8 cellular contexts compared by ENCODE assay signal in the genomic region with DNA sequence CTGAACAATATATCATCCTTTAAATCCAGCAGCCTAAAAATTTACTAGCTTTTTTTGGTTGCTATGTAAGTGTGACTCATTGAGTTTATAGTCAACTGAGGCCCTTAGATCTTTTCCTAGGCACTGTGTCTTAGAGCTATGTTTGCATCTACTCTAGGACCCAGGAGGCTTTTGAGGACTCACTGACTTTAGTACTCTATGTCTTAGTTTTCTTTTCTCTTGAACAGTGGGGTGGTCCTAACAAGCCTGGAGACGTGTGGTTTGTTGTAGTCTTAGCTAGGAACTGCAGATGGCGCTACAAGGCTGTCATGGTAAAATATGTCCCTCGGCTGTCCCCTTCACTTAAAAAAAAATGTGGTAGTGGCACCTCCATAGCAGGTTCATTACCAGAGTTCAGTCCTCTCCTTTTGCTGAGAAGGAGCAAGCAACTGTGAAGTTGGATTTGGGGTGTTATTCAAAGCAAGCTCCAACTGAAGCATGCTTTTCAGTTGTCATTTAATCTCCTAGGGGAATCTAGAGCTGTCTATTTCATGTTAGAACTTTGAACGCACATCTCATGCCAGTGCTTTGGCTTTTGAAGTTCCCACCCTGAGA. TPM values are rescaled to one million over a fixed set of nuclear protein-coding genes. Genes with fewer than 3 reads are reported as not detected.
A peak's percentile ranks its signal among the peaks of the same experiment; 100 is the strongest.
DNase-seq lines count a peak whose midpoint lies in the region; ATAC-seq and TF ChIP-seq lines count a peak whose summit lies in the region.

No MANE protein-coding gene starts in this region.

- H3K27me3 ChIP-seq in H7 (ENCODE audit: control insufficient read depth, insufficient read depth, low read length): no peaks in the 10 kb centered on the region; the same call in 1 of the 2 replicates
- peaks cover 0 to 26% of the 10 kb centered on the region in 2 donors for H3K27me3 ChIP-seq in left lung
- H3K27me3 ChIP-seq in tibial artery: peaks cover 0 to 18% of the 10 kb centered on the region in 2 donors

- H3K36me3 Mint-ChIP-seq in T-helper 17 cell (ENCODE audit: low read depth) (peaks cover 2% of the 10 kb centered on the region), chondrocyte (ENCODE audit: low read depth) (no peaks in the 10 kb centered on the region)

- H3K9me3 Mint-ChIP-seq in chondrocyte (ENCODE audit: low read depth): no peaks in the 10 kb centered on the region

- H3K4me3 ChIP-seq in H7 (ENCODE audit: insufficient read depth, low read depth, low read length): no peak overlapping the region
- H3K4me3 ChIP-seq in left lung: no peak overlapping the region
- H3K4me3 ChIP-seq in tibial artery: no peak overlapping the region

- ATAC-seq in T-helper 17 cell (peak; percentile 94), left lung (peak; percentile 96), HG03457 (IDR thresholded peaks at IDR 0.05; ENCODE audit: unreplicated experiment) (no peak)

- DNase-seq in Caki2 (ENCODE audit: low read depth): peak; percentile 78
- peak; percentile 81 for DNase-seq in H7
- DNase-seq in NCI-H2081 treated with DMSO at 0.1 percent for 48 hours (lab: John Stamatoyannopoulos, UW): peak; percentile 28
- DNase-seq in T-helper 17 cell: no peak
- no peak for DNase-seq in chondrocyte (ENCODE audit: low spot score)
- DNase-seq in left lung: no peak
- DNase-seq in tibial artery: peak; percentile 54 to 60

- no peaks in the 10 kb centered on the region for H3K9me3 ChIP-seq in T-helper 17 cell (ENCODE audit: control insufficient read depth, low read length, poor library complexity, severe bottlenecking)
- H3K9me3 ChIP-seq in left lung: no peaks in the 10 kb centered on the region
- no peaks in the 10 kb centered on the region for H3K9me3 ChIP-seq in tibial artery

- H3K36me3 ChIP-seq in H7 (replicated peaks; ENCODE audit: control insufficient read depth, insufficient read depth, low read length): no peaks in the 10 kb centered on the region
- no peaks in the 10 kb centered on the region for H3K36me3 ChIP-seq in left lung
- H3K36me3 ChIP-seq in tibial artery: no peaks in the 10 kb centered on the region

- H3K27ac ChIP-seq in left lung (no peak overlapping the region), tibial artery (no peak overlapping the region)

- H3K27me3 Mint-ChIP-seq in T-helper 17 cell: peaks cover 40% of the 10 kb centered on the region
- H3K27me3 Mint-ChIP-seq in chondrocyte (ENCODE audit: low read depth): peaks cover 1% of the 10 kb centered on the region

- H3K4me1 ChIP-seq in left lung (no peaks in the 10 kb centered on the region), tibial artery (peaks cover 0 to 8% (median 3%) of the 10 kb centered on the region in 4 donors)

- in situ Hi-C loops in Caki2 (cut with HindIII; ENCODE audit: low pct_unique_long_range_greater_than_20kb, low sequenced_read_pairs): no loop called here

- TF ChIP-seq CTCF in chondrocyte (IDR thresholded peaks at IDR 0.05) (peak; percentile 96), left lung (IDR thresholded peaks at IDR 0.05) (peak; percentile 57 to 75), tibial artery (IDR thresholded peaks at IDR 0.05) (peak; percentile 78)

- intact Hi-C loops in left lung (cut with DNase I): loop anchor here in 1 of 2 donors (5.0 kb wide), 1 partner anchor 154 kb away; no protein-coding TSS in a partner anchor
- intact Hi-C loops in tibial artery (cut with DNase I; ENCODE audit: low total_unique reads): loop anchor here (2.0 kb wide), 1 partner anchor 152 kb away; no protein-coding TSS in a partner anchor

- H3K4me3 Mint-ChIP-seq in T-helper 17 cell (no peak overlapping the region), chondrocyte (ENCODE audit: unreplicated experiment) (no peak overlapping the region)

- H3K4me1 Mint-ChIP-seq in T-helper 17 cell (peaks cover 4% of the 10 kb centered on the region), chondrocyte (ENCODE audit: low read depth) (peaks cover 9% of the 10 kb centered on the region)

- no peak overlapping the region for H3K27ac Mint-ChIP-seq in T-helper 17 cell
- H3K27ac Mint-ChIP-seq in chondrocyte (ENCODE audit: unreplicated experiment): no peak overlapping the region

RNA-seq across cellular contexts. Expression of a gene that starts 8.6 kb away (rescaled TPM):
- total RNA-seq in Caki2 (2014; rRNA removed; shearing (Covaris generic); ENCODE audit: low replicate concordance): 63.0 and 91.4 TPM in 2 replicates
- 30.2 and 31.9 TPM in 2 replicates for total RNA-seq in H7 (2014; rRNA removed; shearing (Covaris generic))
- total RNA-seq in T-helper 17 cell (1 to 10 TPM; 5.2 TPM), chondrocyte (24.1 to 26.2 TPM (median 24.2 TPM) in 3 replicates), left lung (10 to 100 TPM; 14.6 to 21.3 TPM)

RNA-seq across cellular contexts. Expression of a gene that starts 12.0 kb away (rescaled TPM):
- 22.0 and 23.6 TPM in 2 replicates for total RNA-seq in Caki2 (2014; rRNA removed; shearing (Covaris generic); ENCODE audit: low replicate concordance)
- total RNA-seq in H7 (2014; rRNA removed; shearing (Covaris generic)): 0.15 and 0.35 TPM in 2 replicates
- not detected for total RNA-seq in T-helper 17 cell
- 0.36 to 1.1 TPM (median 0.50 TPM) in 3 replicates for total RNA-seq in chondrocyte
- 1 to 10 TPM in 1 of 2 donors, under 1 TPM in 1; 0.21 to 2.7 TPM for total RNA-seq in left lung

RNA-seq across cellular contexts. Expression of a gene that starts 21.7 kb away (rescaled TPM):
- total RNA-seq in Caki2 (2014; rRNA removed; shearing (Covaris generic); ENCODE audit: low replicate concordance): 25.7 and 31.2 TPM in 2 replicates
- 1.1 and 3.3 TPM in 2 replicates for total RNA-seq in H7 (2014; rRNA removed; shearing (Covaris generic))
- total RNA-seq in T-helper 17 cell (not detected), chondrocyte (0.33 to 0.60 TPM (median 0.46 TPM) in 3 replicates), left lung (not detected)

RNA-seq across cellular contexts. Expression of a gene that starts 35.6 kb away (rescaled TPM):
- total RNA-seq in Caki2 (2014; rRNA removed; shearing (Covaris generic); ENCODE audit: low replicate concordance): 12.0 and 41.5 TPM in 2 replicates
- 46.1 and 48.0 TPM in 2 replicates for total RNA-seq in H7 (2014; rRNA removed; shearing (Covaris generic))
- total RNA-seq in T-helper 17 cell (under 1 TPM in 1 of 2 donors, not detected in 1; 0.55 TPM), chondrocyte (4.0 to 6.5 TPM (median 6.2 TPM) in 3 replicates), left lung (1 to 10 TPM; 2.4 to 8.0 TPM)

Comparison
In these comparisons a context has a peak if more than half of its experiments do, and no peak if none do; other contexts are left out.
1. DNase-seq: peak in Caki2 (single experiment), H7 (single experiment), NCI-H2081 treated with DMSO at 0.1 percent for 48 hours (single experiment) and tibial artery (2 of 2); none in T-helper 17 cell (0 of 3), chondrocyte (single experiment) and left lung (0 of 2).
2. Peak in every context shown above with its lines, with median percentiles within 50 percentile points of each other: CTCF ChIP-seq.